ENCODE assay signal across 31 cellular contexts in the genomic region with DNA sequence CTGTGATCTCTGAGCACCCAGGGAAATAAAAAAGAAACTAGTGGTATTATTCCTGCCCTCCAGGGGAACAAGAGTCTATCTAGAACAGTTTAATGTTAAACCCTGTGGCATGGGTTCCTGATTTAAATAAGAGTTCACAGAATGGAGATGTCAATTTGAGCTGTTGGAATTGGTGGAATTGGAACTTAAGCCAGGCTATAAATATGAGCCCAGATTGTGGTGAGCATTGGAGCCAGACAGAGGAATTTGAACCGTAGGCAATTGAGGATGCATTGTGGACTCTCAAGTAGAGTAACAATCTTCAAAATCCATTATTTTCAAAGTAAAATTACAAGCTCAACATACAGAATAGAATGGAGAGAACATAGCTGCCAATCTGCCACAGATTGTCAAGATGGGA.
DNase-seq lines count a peak whose midpoint lies in the region; ATAC-seq, FAIRE-seq and TF ChIP-seq lines count a peak whose summit lies in the region.
"Had no signal": no experiment of that assay in that cellular context is flagged by ENCODE, and none has a peak within 500 bp of the region (broad histone marks: within the 10 kb centered on the region; RNA-seq: fewer than 3 reads in every experiment).

No MANE protein-coding gene starts in this region.

- no peak overlapping the region for H2AFZ ChIP-seq in IMR-90 (replicated peaks; ENCODE audit: low read length, poor library complexity)

- no peak overlapping the region for H2AK5ac ChIP-seq in IMR-90 (ENCODE audit: low read depth, low read length)

- H3K23ac ChIP-seq in IMR-90 (ENCODE audit: low read depth, low read length): peak overlapping the region; percentile 51; the same call in 1 of the 2 replicates

- dilution Hi-C loops in IMR-90 (cut with HindIII; ENCODE audit: low sequenced_read_pairs, unreplicated experiment): no loop called here

- no peak overlapping the region for H3K56ac ChIP-seq in IMR-90 (ENCODE audit: extremely low read depth, insufficient read depth, low read length)

- H3K4me2 ChIP-seq in IMR-90 (ENCODE audit: low read depth, low read length) (no peak overlapping the region), skeletal muscle satellite cell (ENCODE audit: low read length) (peak overlapping the region; percentile 63)

- POLR2A ChIA-PET in IMR-90 (lab: Charles Lee; ENCODE audit: unreplicated experiment): no interaction called here

- peak overlapping the region; percentile 79 for H2BK20ac ChIP-seq in IMR-90 (ENCODE audit: low read depth, low read length)

- peak overlapping the region; percentile 37; the same call in 1 of the 2 replicates for H3K4ac ChIP-seq in IMR-90 (ENCODE audit: low read depth, low read length)

- no peak overlapping the region for H3K9ac ChIP-seq in IMR-90 (ENCODE audit: low read depth, low read length)
- H3K9ac ChIP-seq in skeletal muscle satellite cell (ENCODE audit: low read depth, low read length): no peak overlapping the region

- intact Hi-C loops in heart left ventricle (cut with DNase I) (no loop called here), right cardiac atrium (cut with DNase I) (no loop called here), IMR-90 (cut with micrococcal nuclease) (loop anchor here (5.0 kb wide), 1 partner anchor 98 kb away; a partner anchor contains a TSS)

- H4K91ac ChIP-seq in IMR-90 (ENCODE audit: insufficient read depth, low read depth, low read length): peak overlapping the region; percentile 50

- H3K9me3 ChIP-seq in heart left ventricle: no peaks in the 10 kb centered on the region
- no peaks in the 10 kb centered on the region for H3K9me3 ChIP-seq in right cardiac atrium (ENCODE audit: control insufficient read depth, low read length)
- no peaks in the 10 kb centered on the region for H3K9me3 ChIP-seq in IMR-90 (ENCODE audit: control insufficient read depth, insufficient read depth, low read length)
- no peaks in the 10 kb centered on the region for H3K9me3 ChIP-seq in skeletal muscle satellite cell (replicated peaks; ENCODE audit: low read length)
- H3K9me3 ChIP-seq: lower lobe of right lung, thoracic aorta had no signal

- H3K14ac ChIP-seq in IMR-90 (replicated peaks; ENCODE audit: low read depth, low read length): peak overlapping the region; percentile 42; the same call in 1 of the 2 replicates

- H2BK120ac ChIP-seq in IMR-90 (ENCODE audit: low read depth, low read length): peak overlapping the region; percentile 51; the same call in 1 of the 2 replicates

- peaks cover 3% of the 10 kb centered on the region; the same call in 1 of the 2 replicates for H3K9me1 ChIP-seq in IMR-90 (ENCODE audit: insufficient read depth, low read length)

- peaks cover 3% of the 10 kb centered on the region; the same call in 1 of the 2 replicates for H4K20me1 ChIP-seq in IMR-90 (ENCODE audit: insufficient read depth, low read length)

- CTCF ChIA-PET in IMR-90 (lab: Yijun Ruan, JAX): interaction anchor here (1.5 kb wide), 1 partner anchor 9 kb away, joined by 6 read pairs; no protein-coding TSS in a partner anchor

- H3K4me3 ChIP-seq in heart left ventricle (no peak overlapping the region), right cardiac atrium (ENCODE audit: low read length) (no peak overlapping the region), IMR-90 (ENCODE audit: insufficient read depth, low read depth, low read length) (no peak overlapping the region), skeletal muscle satellite cell (ENCODE audit: low read length) (peak overlapping the region; percentile 43)
- H3K4me3 ChIP-seq: lower lobe of right lung, thoracic aorta had no signal

- 33 to 51% (median 38%) methylated on average over 1 of the region's 1 CpG for WGBS in heart left ventricle, 4 donors
- WGBS in right cardiac atrium: 60% methylated on average over 1 of the region's 1 CpG
- WGBS in IMR-90 (ENCODE audit: extremely low coverage in 2 of 2, insufficient read length in 1 of 2), 2 experiments: no CpG with 5 or more reads among the region's 1 CpG

- H3K36me3 ChIP-seq in heart left ventricle (no peaks in the 10 kb centered on the region), IMR-90 (ENCODE audit: control insufficient read depth, insufficient read depth, low read length) (no peaks in the 10 kb centered on the region; the same call in 1 of the 2 replicates), skeletal muscle satellite cell (ENCODE audit: insufficient read depth, low read length) (no peaks in the 10 kb centered on the region)
- H3K36me3 ChIP-seq: lower lobe of right lung, thoracic aorta had no signal

- TF ChIP-seq RAD21 in IMR-90 (IDR thresholded peaks at IDR 0.05; ENCODE audit: low read length): no peak

- 0 out of 4 replicates have a peak overlapping the region, but pooled peaks of 1 of the 2 experiments have one; percentile 63 for H4K8ac ChIP-seq in IMR-90 (ENCODE audit: low read depth in 2 of 2, low read length in 2 of 2)

- TF ChIP-seq POLR2A in heart left ventricle (IDR thresholded peaks at IDR 0.05) (no peak), IMR-90 (IDR thresholded peaks at IDR 0.05; ENCODE audit: low read depth, low read length) (no peak)

- peaks cover 23 to 36% of the 10 kb centered on the region in 2 experiments for H3K79me1 ChIP-seq in IMR-90 (ENCODE audit: low read depth in 1 of 2, low read length in 2 of 2)

- TF ChIP-seq CTCF in heart left ventricle (IDR thresholded peaks at IDR 0.05) (no peak), IMR-90 (conservative IDR thresholded peaks at IDR 0.05; ENCODE audit: low read depth, low read length) (no peak)

- no peak overlapping the region for H2AK9ac ChIP-seq in IMR-90 (replicated peaks; ENCODE audit: low read depth, low read length, poor library complexity)

- DNase-seq in heart left ventricle (no peak), right cardiac atrium (no peak), IMR-90 (no peak), dedifferentiated amniotic fluid mesenchymal stem cell (ENCODE audit: extremely low spot score) (peak; percentile 38), urothelium cell line (ENCODE audit: low spot score) (no peak)
- no peak for DNase-seq in stimulated activated CD4-positive, alpha-beta T cell treated with anti-CD3 and anti-CD28 coated beads, Interleukin-4, amount 100 ng/mL, for 1 hour
- DNase-seq: activated CD4-positive, alpha-beta T cell treated with anti-CD3 and anti-CD28 coated beads for 48 hours; aorta; CD8-positive, alpha-beta T cell; central memory CD4-positive, alpha-beta T cell; DMS 273 treated with DMSO at 0.1 percent for 48 hours; EL; endodermal cell; foreskin keratinocyte; Karpas-422; lower lobe of right lung; NCI-H1417 treated with DMSO at 0.1 percent for 48 hours; NCI-H2029 treated with DMSO at 0.1 percent for 48 hours; NCI-H2227 treated with DMSO at 0.1 percent for 48 hours; NCI-H526; NK-92 treated with Interleukin-12 subunit alpha and Interleukin-12 subunit beta, amount 100 ng/mL, for 24 hours; SHP77 treated with DMSO at 0.1 percent for 48 hours; stimulated activated CD4-positive, alpha-beta T cell treated with anti-CD3 and anti-CD28 coated beads, Interleukin-1b, Interleukin-23, amount 100 ng/mL, for 48 hours; stimulated activated naive CD8-positive, alpha-beta T cell treated with anti-CD3 and anti-CD28 coated beads, Interleukin-15, amount 100 ng/mL, for 72 hours; SW 1271; T-helper 9 cell had no signal

- peak overlapping the region; percentile 53 for H2BK5ac ChIP-seq in IMR-90 (ENCODE audit: low read depth, low read length, poor library complexity, severe bottlenecking)

- BruUV-seq in IMR-90 (replicated peaks; lab: Mats Ljungman, UMichigan): no TSS peak

- peak overlapping the region; percentile 68; the same call in 1 of the 2 replicates for H3K18ac ChIP-seq in IMR-90 (ENCODE audit: low read depth, low read length)

- no peak overlapping the region for H2BK15ac ChIP-seq in IMR-90 (ENCODE audit: low read depth, low read length)

- in situ Hi-C loops in IMR-90 (cut with MboI; ENCODE audit: low sequenced_read_pairs): no loop called here

- FAIRE-seq in urothelium cell line (lab: Jason Lieb, UNC): no peak
- FAIRE-seq: GM18507 had no signal

- H3K4me1 ChIP-seq in heart left ventricle (peaks cover 0 to 53% (median 25%) of the 10 kb centered on the region in 12 donors), right cardiac atrium (ENCODE audit: control insufficient read depth, insufficient read depth, low read length) (peaks cover 7% of the 10 kb centered on the region), IMR-90 (ENCODE audit: control insufficient read depth, insufficient read depth, low read length) (peaks cover 2% of the 10 kb centered on the region), skeletal muscle satellite cell (ENCODE audit: control insufficient read depth, insufficient read depth, low read length) (peaks cover 48% of the 10 kb centered on the region)

- H3K27ac ChIP-seq in heart left ventricle (peak overlapping the region in 8 of 12 donors; percentile 2 to 55 (median 14)), right cardiac atrium (ENCODE audit: low read length) (no peak overlapping the region), IMR-90 (ENCODE audit: insufficient read depth, low read length) (no peak overlapping the region)
- H3K27ac ChIP-seq: foreskin keratinocyte, lower lobe of right lung, thoracic aorta had no signal

- ATAC-seq in heart left ventricle (peak; percentile 26 to 50 (median 48)), right cardiac atrium (no peak), IMR-90 (ENCODE audit: low read depth) (no peak), HG02678 (IDR thresholded peaks at IDR 0.05; ENCODE audit: unreplicated experiment) (no peak)
- ATAC-seq: CD8-positive, alpha-beta T cell; foreskin keratinocyte; lower lobe of right lung; PC-3; stimulated activated naive CD8-positive, alpha-beta T cell treated with anti-CD3 and anti-CD28 coated beads, Interleukin-15, amount 100 ng/mL, for 72 hours had no signal

- no peak overlapping the region for H4K5ac ChIP-seq in IMR-90 (ENCODE audit: low read depth, low read length)

- H3K27me3 ChIP-seq in heart left ventricle: no peaks in the 10 kb centered on the region
- no peaks in the 10 kb centered on the region for H3K27me3 ChIP-seq in right cardiac atrium (ENCODE audit: control insufficient read depth, insufficient read depth)
- H3K27me3 ChIP-seq in IMR-90 (ENCODE audit: control insufficient read depth, insufficient read depth, low read length): no peaks in the 10 kb centered on the region
- H3K27me3 ChIP-seq in skeletal muscle satellite cell (ENCODE audit: control insufficient read depth, insufficient read depth, low read length): no peaks in the 10 kb centered on the region
- H3K27me3 ChIP-seq: foreskin keratinocyte had no signal

TF ChIP-seq in IMR-90, 13 proteins besides CTCF, POLR2A, EP300 and RAD21 (continues in another document):
- no peak for TF ChIP-seq RFX5 (IDR thresholded peaks at IDR 0.05; ENCODE audit: low read depth, low read length)
- TF ChIP-seq, protein P1, sequence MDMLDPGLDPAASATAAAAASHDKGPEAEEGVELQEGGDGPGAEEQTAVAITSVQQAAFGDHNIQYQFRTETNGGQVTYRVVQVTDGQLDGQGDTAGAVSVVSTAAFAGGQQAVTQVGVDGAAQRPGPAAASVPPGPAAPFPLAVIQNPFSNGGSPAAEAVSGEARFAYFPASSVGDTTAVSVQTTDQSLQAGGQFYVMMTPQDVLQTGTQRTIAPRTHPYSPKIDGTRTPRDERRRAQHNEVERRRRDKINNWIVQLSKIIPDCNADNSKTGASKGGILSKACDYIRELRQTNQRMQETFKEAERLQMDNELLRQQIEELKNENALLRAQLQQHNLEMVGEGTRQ (IDR thresholded peaks at IDR 0.05; ENCODE audit: low read depth, low read length): no peak

Comparison
In these comparisons a context has a peak if more than half of its experiments do, and no peak if none do; other contexts are left out.
1. ATAC-seq: peak in heart left ventricle (4 of 4); none in right cardiac atrium (0 of 2), IMR-90 (single experiment) and HG02678 (single experiment).
2. H3K27ac ChIP-seq: peak in heart left ventricle (8 of 12); none in right cardiac atrium (single experiment) and IMR-90 (single experiment).